Comparison of ENCODE assay signal across 17 cellular contexts in the genomic region with DNA sequence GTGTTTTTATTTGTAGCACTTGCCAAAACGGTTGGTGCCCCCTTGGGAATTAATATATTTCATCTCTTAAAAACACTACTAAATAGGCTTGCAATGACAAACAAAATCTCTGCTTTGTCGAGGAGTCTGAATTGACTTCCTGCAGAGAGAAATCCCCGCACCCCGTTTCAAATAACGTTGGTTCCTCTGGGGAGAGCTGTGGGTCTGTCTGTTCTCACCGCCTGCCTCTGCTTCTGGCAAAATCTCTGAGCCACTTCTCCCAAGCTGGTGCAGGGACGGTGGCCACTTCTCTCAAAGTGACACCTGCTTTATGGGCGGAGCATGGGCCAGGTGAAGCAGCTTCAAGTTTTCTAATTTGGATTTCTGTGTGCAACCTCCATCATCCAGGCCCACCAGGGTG.
"Had no signal": no experiment of that assay in that cellular context is flagged by ENCODE, and none has a peak within 500 bp of the region (broad histone marks: within the 10 kb centered on the region; RNA-seq: fewer than 3 reads in every experiment).

No MANE protein-coding gene starts in this region.

- ATAC-seq: effector memory CD8-positive, alpha-beta T cell; gastroesophageal sphincter; left lobe of liver; sciatic nerve; stimulated activated memory B cell treated with anti-CD40 and anti-IgM and Interleukin-4, amounts not matched to agents 10 μg/mL and 1 μg/mL and 100 μg/mL, for 72 hours had no signal

- H3K9me3 Mint-ChIP-seq: dendritic cell treated with granulocyte-macrophage colony-stimulating factor and Interleukin-4, amounts not matched to agents 40 ng/mL and 50 ng/mL, for 4 days; effector memory CD8-positive, alpha-beta T cell had no signal

- H3K27me3 Mint-ChIP-seq: dendritic cell treated with granulocyte-macrophage colony-stimulating factor and Interleukin-4, amounts not matched to agents 40 ng/mL and 50 ng/mL, for 4 days had no signal

- H3K27ac Mint-ChIP-seq: dendritic cell treated with granulocyte-macrophage colony-stimulating factor and Interleukin-4, amounts not matched to agents 40 ng/mL and 50 ng/mL, for 4 days; effector memory CD8-positive, alpha-beta T cell; stimulated activated memory B cell treated with anti-CD40 and anti-IgM and Interleukin-4, amounts not matched to agents 10 μg/mL and 1 μg/mL and 100 μg/mL, for 72 hours had no signal

- H3K4me3 Mint-ChIP-seq: dendritic cell treated with granulocyte-macrophage colony-stimulating factor and Interleukin-4, amounts not matched to agents 40 ng/mL and 50 ng/mL, for 4 days; effector memory CD8-positive, alpha-beta T cell; stimulated activated memory B cell treated with anti-CD40 and anti-IgM and Interleukin-4, amounts not matched to agents 10 μg/mL and 1 μg/mL and 100 μg/mL, for 72 hours had no signal

- DNase-seq: effector memory CD8-positive, alpha-beta T cell; glutamatergic neuron; islet precursor cell; mammary epithelial cell; spleen; stimulated activated CD4-positive, alpha-beta T cell treated with anti-CD3 and anti-CD28 coated beads, Interleukin-15, amount 100 ng/mL, for 24 hours; stimulated activated CD4-positive, alpha-beta T cell treated with anti-CD3 and anti-CD28 coated beads, Interleukin-1b, Interleukin-23, amount 100 ng/mL, for 48 hours; stimulated activated CD4-positive, alpha-beta T cell treated with anti-CD3 and anti-CD28 coated beads, Interleukin-4, amount 100 ng/mL, for 24 hours; stomach; substantia nigra; trophoblast cell had no signal

- H3K36me3 Mint-ChIP-seq: naive thymus-derived CD8-positive, alpha-beta T cell; stimulated activated memory B cell treated with anti-CD40 and anti-IgM and Interleukin-4, amounts not matched to agents 10 μg/mL and 1 μg/mL and 100 μg/mL, for 72 hours had no signal
